8 cellular contexts compared by ENCODE assay signal in genomic region chr6:12958052-12958706, GRCh38.
A peak's percentile ranks its signal among the peaks of the same experiment; 100 is the strongest.
DNase-seq lines count a peak whose midpoint lies in the region; ATAC-seq and TF ChIP-seq lines count a peak whose summit lies in the region.

No MANE protein-coding gene starts in this region.

- H3K27ac ChIP-seq in Panc1 (ENCODE audit: low read length) (no peak overlapping the region), ovary (peak overlapping the region in 1 of 2 donors; percentile 57)

- no peak for TF ChIP-seq EP300 in ovary (IDR thresholded peaks at IDR 0.05)

- H3K27me3 ChIP-seq in Panc1 (ENCODE audit: control insufficient read depth, insufficient read depth, low read length) (peaks cover 15% of the 10 kb centered on the region), ovary (no peaks in the 10 kb centered on the region)

- no peaks in the 10 kb centered on the region for H3K9me3 ChIP-seq in Panc1 (ENCODE audit: control insufficient read depth, insufficient read depth, low read depth, low read length)
- H3K9me3 ChIP-seq in ovary, result no peaks in the 10 kb centered on the region

- TF ChIP-seq CTCF in Panc1 (IDR thresholded peaks at IDR 0.05) (0 out of 2 replicates have a peak, but pooled peaks have one; percentile 8), fibroblast of villous mesenchyme (IDR thresholded peaks at IDR 0.05; ENCODE audit: insufficient read depth, low read depth, low read length) (no peak), ovary (IDR thresholded peaks at IDR 0.05) (no peak)

- 4 to 7% (median 5%) methylated on average over 9 of the region's 9 CpGs for WGBS in ovary, 3 donors

- BruUV-seq in Panc1 (replicated peaks; lab: Mats Ljungman, UMichigan), result no TSS peak

- DNase-seq in CD1c-positive myeloid dendritic cell (ENCODE audit: extremely low spot score) (peak; percentile 13), Panc1 (ENCODE audit: low read depth, low spot score) (no peak), fibroblast of villous mesenchyme (ENCODE audit: low read depth) (no peak), ovary (no peak), D341Med (ENCODE audit: low spot score) (no peak), middle frontal gyrus (ENCODE audit: extremely low spot score, low spot score) (no peak), SW 1271 (lab: John Stamatoyannopoulos, UW) (no peak), NCI-H524 treated with DMSO at 0.1 percent for 48 hours (lab: John Stamatoyannopoulos, UW) (no peak)

- in situ Hi-C loops in Panc1 (cut with HindIII; ENCODE audit: low pct_unique_long_range_greater_than_20kb, low sequenced_read_pairs), result no loop called here

- H3K36me3 ChIP-seq in Panc1 (ENCODE audit: control insufficient read depth, insufficient read depth, low read length), result no peaks in the 10 kb centered on the region
- no peaks in the 10 kb centered on the region for H3K36me3 ChIP-seq in ovary

- POLR2A ChIA-PET in Panc1 (lab: Charles Lee), result no interaction called here

- H3K4me3 ChIP-seq in Panc1 (ENCODE audit: low read depth in 2 of 2, low read length in 2 of 2) (peak overlapping the region in 1 of 2 experiments; percentile 63; a peak in 2 of 4 replicates), fibroblast of villous mesenchyme (ENCODE audit: low read depth, low read length) (peak overlapping the region; percentile 70), ovary (peak overlapping the region; percentile 65)

- H3K4me1 ChIP-seq in Panc1 (ENCODE audit: control insufficient read depth, insufficient read depth, low read length), result peaks cover 5% of the 10 kb centered on the region; the same call in 1 of the 2 replicates
- no peaks in the 10 kb centered on the region for H3K4me1 ChIP-seq in ovary (ENCODE audit: insufficient read depth)

- no peak for TF ChIP-seq POLR2A in ovary (IDR thresholded peaks at IDR 0.05)

- intact Hi-C loops in Panc1 (cut with micrococcal nuclease; ENCODE audit: unreplicated experiment) (no loop called here), ovary (cut with DNase I) (no loop called here)

- no peak for ATAC-seq in Panc1

- CTCF ChIA-PET in Panc1 (lab: Charles Lee), result no interaction called here
